9 cellular contexts compared by ENCODE assay signal in genomic region chr10:102814873-102815661, GRCh38. TPM values are rescaled to one million over a fixed set of nuclear protein-coding genes. Genes with fewer than 3 reads are reported as not detected.
A peak's percentile ranks its signal among the peaks of the same experiment; 100 is the strongest.
DNase-seq lines count a peak whose midpoint lies in the region; ATAC-seq and TF ChIP-seq lines count a peak whose summit lies in the region.
"Had no signal": no experiment of that assay in that cellular context is flagged by ENCODE, and none has a peak within 500 bp of the region (broad histone marks: within the 10 kb centered on the region; RNA-seq: fewer than 3 reads in every experiment).

No MANE protein-coding gene starts in this region.

- 93% methylated on average over 23 of the region's 23 CpGs for WGBS in HUES64
- WGBS in lower leg skin, 2 donors = 77 to 79% methylated on average over 23 of the region's 23 CpGs
- WGBS in suprapubic skin = 67% methylated on average over 22 of the region's 23 CpGs

- H3K9me3 ChIP-seq in HUES64 (ENCODE audit: insufficient read depth, low read depth, low read length) (no peaks in the 10 kb centered on the region), suprapubic skin (no peaks in the 10 kb centered on the region)

- peaks cover 29% of the 10 kb centered on the region for H3K36me3 ChIP-seq in HUES64 (ENCODE audit: insufficient read depth, low read length)
- H3K36me3 ChIP-seq in suprapubic skin = peaks cover 46% of the 10 kb centered on the region

- no peak overlapping the region for H3K9ac ChIP-seq in HUES64 (ENCODE audit: low read depth, low read length)

- TF ChIP-seq CTCF in lower leg skin (IDR thresholded peaks at IDR 0.05) (no peak), suprapubic skin (IDR thresholded peaks at IDR 0.05) (no peak)

- intact Hi-C loops in lower leg skin (cut with DNase I; ENCODE audit: low total_unique reads) = loop anchor here (10.0 kb wide), 1 partner anchor 60 kb away; no protein-coding TSS in a partner anchor

- DNase-seq in lower leg skin (ENCODE audit: low spot score in 2 of 2) (peak; percentile 49 to 90), suprapubic skin (ENCODE audit: low spot score in 2 of 2) (peak in 1 of 2 donors; percentile 86), NCI-H774 (lab: John Stamatoyannopoulos, UW) (no peak)
- no peak for DNase-seq in stimulated activated CD4-positive, alpha-beta T cell treated with anti-CD3 and anti-CD28 coated beads, Interleukin-4, amount 100 ng/mL, for 24 hours

- ATAC-seq in HG03045 (IDR thresholded peaks at IDR 0.05; ENCODE audit: unreplicated experiment) (no peak), HG02642 (IDR thresholded peaks at IDR 0.05; ENCODE audit: poor library complexity, unreplicated experiment) (no peak)

- H3K27ac ChIP-seq in HUES64 (ENCODE audit: low read depth, low read length) (peak overlapping the region; percentile 24; the same call in 1 of the 2 replicates), cingulate gyrus (ENCODE audit: low read depth, low read length) (peak overlapping the region; percentile 89), suprapubic skin (peak overlapping the region; percentile 89)

- H3K4me3 ChIP-seq in HUES64 (ENCODE audit: low read length) (no peak overlapping the region), lower leg skin (ENCODE audit: low read depth, poor library complexity, severe bottlenecking) (no peak overlapping the region), suprapubic skin (no peak overlapping the region)

- TF ChIP-seq POLR2A in lower leg skin (IDR thresholded peaks at IDR 0.05) (no peak), suprapubic skin (IDR thresholded peaks at IDR 0.05) (no peak)

- TF ChIP-seq EP300 in suprapubic skin (IDR thresholded peaks at IDR 0.05) = no peak

- H3K4me1 ChIP-seq in HUES64 (ENCODE audit: insufficient read depth, low read length) = peaks cover 14% of the 10 kb centered on the region
- H3K4me1 ChIP-seq in suprapubic skin = peaks cover 39% of the 10 kb centered on the region

- no peaks in the 10 kb centered on the region for H3K27me3 ChIP-seq in HUES64 (ENCODE audit: insufficient read depth, low read length)
- no peaks in the 10 kb centered on the region for H3K27me3 ChIP-seq in suprapubic skin

RNA-seq across cellular contexts. Expression of gene CYP17A1, which starts 22.1 kb away (rescaled TPM):
- not detected for polyA plus RNA-seq in HUES64 (2013, experiment 1 of 2)
- not detected for polyA plus RNA-seq in HUES64 (2013, experiment 2 of 2)
- total RNA-seq in lower leg skin (under 1 TPM in 1 of 4 donors, not detected in 3; 0.26 TPM), suprapubic skin (not detected)
- total RNA-seq: T-helper 1 cell treated with Interleukin-12 subunit alpha and Interleukin-12 subunit beta and Interleukin-4 antibody, amounts not matched to agents 30 ng/mL and 1 ng/mL, for 36 hours had no signal

RNA-seq across cellular contexts. Expression of gene BORCS7, which starts 39.0 kb away (rescaled TPM):
- 7.5 TPM for polyA plus RNA-seq in HUES64 (2013, experiment 1 of 2)
- polyA plus RNA-seq in HUES64 (2013, experiment 2 of 2) = 8.3 TPM
- total RNA-seq in lower leg skin = 10 to 100 TPM; 11.7 to 34.5 (median 24.9) TPM
- 10 to 100 TPM; 20.7 to 27.2 (median 25.4) TPM for total RNA-seq in suprapubic skin

RNA-seq across cellular contexts. Expression of gene AS3MT, which starts 54.2 kb away (rescaled TPM):
- 8.7 TPM for polyA plus RNA-seq in HUES64 (2013, experiment 1 of 2)
- polyA plus RNA-seq in HUES64 (2013, experiment 2 of 2) = 12.1 TPM
- 1 to 10 TPM; 1.8 to 5.1 (median 3.9) TPM for total RNA-seq in lower leg skin
- total RNA-seq in suprapubic skin = 1 to 10 TPM; 1.4 to 4.7 (median 3.6) TPM
- total RNA-seq: T-helper 1 cell treated with Interleukin-12 subunit alpha and Interleukin-12 subunit beta and Interleukin-4 antibody, amounts not matched to agents 30 ng/mL and 1 ng/mL, for 36 hours had no signal

Comparison
In these comparisons a context has a peak if more than half of its experiments do, and no peak if none do; other contexts are left out.
1. H3K27ac ChIP-seq: peak in every context shown above with its lines; median percentile 89 in cingulate gyrus; 89 in suprapubic skin; 24 in HUES64.
2. DNase-seq: peak in lower leg skin (2 of 2); none in stimulated activated CD4-positive, alpha-beta T cell treated with anti-CD3 and anti-CD28 coated beads, Interleukin-4, amount 100 ng/mL, for 24 hours (single experiment) and NCI-H774 (single experiment).